29 cellular contexts compared by ENCODE assay signal in the genomic region with DNA sequence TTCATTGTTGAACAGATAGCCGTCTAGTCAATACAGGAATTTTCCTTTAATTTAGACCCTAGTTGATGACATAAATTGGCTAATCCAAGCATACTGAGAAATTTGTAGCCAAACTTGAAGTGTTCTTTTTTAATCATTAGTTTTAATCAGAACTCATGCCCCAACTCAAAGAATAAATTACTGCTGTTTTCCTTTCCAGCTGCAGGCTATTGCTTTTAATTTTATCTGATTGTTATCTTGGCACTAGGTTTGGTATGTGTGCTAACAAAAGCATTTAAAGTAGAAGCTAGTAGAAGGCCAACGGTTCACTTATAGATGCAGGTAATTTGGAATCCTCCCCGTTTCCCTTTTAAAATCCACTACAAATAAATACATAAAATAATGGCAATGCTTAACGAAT.
"Had no signal": no experiment of that assay in that cellular context is flagged by ENCODE, and none has a peak within 500 bp of the region (broad histone marks: within the 10 kb centered on the region; RNA-seq: fewer than 3 reads in every experiment).

No MANE protein-coding gene starts in this region.

- H3K4me3 Mint-ChIP-seq: stimulated activated effector memory CD8-positive, alpha-beta T cell treated with anti-CD3 and anti-CD28 coated beads, Interleukin-12 subunit alpha, Interleukin-12 subunit beta, amount 100 ng/mL, for 72 hours; stimulated activated memory B cell treated with anti-CD40 and anti-IgM and Interleukin-4, amounts not matched to agents 10 μg/mL and 1 μg/mL and 100 μg/mL, for 72 hours; stimulated activated naive B cell treated with anti-CD40 and anti-IgM and Interleukin-4, amounts not matched to agents 10 μg/mL and 1 μg/mL and 100 μg/mL, for 72 hours; stimulated activated naive CD8-positive, alpha-beta T cell treated with anti-CD3 and anti-CD28 coated beads, Interleukin-15, amount 100 ng/mL, for 72 hours; stimulated activated naive CD8-positive, alpha-beta T cell treated with anti-CD3 and anti-CD28 coated beads, Interleukin-15, Interleukin-2, amounts not matched to agents 100 ng/mL and 50 ng/mL, for 24 hours; type B pancreatic cell had no signal

- H3K9me3 ChIP-seq: stomach, suprapubic skin, testis, thoracic aorta, thyroid gland, tibial artery, tibial nerve, transverse colon, upper lobe of left lung, upper lobe of right lung, uterus, vagina had no signal

- H3K36me3 Mint-ChIP-seq: stimulated activated effector memory CD8-positive, alpha-beta T cell treated with anti-CD3 and anti-CD28 coated beads, Interleukin-12 subunit alpha, Interleukin-12 subunit beta, amount 100 ng/mL, for 72 hours; stimulated activated memory B cell treated with anti-CD40 and anti-IgM and Interleukin-4, amounts not matched to agents 10 μg/mL and 1 μg/mL and 100 μg/mL, for 72 hours; stimulated activated naive B cell treated with anti-CD40 and anti-IgM and Interleukin-4, amounts not matched to agents 10 μg/mL and 1 μg/mL and 100 μg/mL, for 72 hours; type B pancreatic cell had no signal

- ATAC-seq: stimulated activated effector memory CD8-positive, alpha-beta T cell treated with anti-CD3 and anti-CD28 coated beads, Interleukin-12 subunit alpha, Interleukin-12 subunit beta, amount 100 ng/mL, for 72 hours; stimulated activated memory B cell treated with anti-CD40 and anti-IgM and Interleukin-4, amounts not matched to agents 10 μg/mL and 1 μg/mL and 100 μg/mL, for 72 hours; stimulated activated naive B cell treated with anti-CD40 and anti-IgM and Interleukin-4, amounts not matched to agents 10 μg/mL and 1 μg/mL and 100 μg/mL, for 72 hours; stimulated activated naive CD8-positive, alpha-beta T cell treated with anti-CD3 and anti-CD28 coated beads, Interleukin-15, amount 100 ng/mL, for 72 hours; stimulated activated naive CD8-positive, alpha-beta T cell treated with anti-CD3 and anti-CD28 coated beads, Interleukin-15, Interleukin-2, amounts not matched to agents 100 U/mL and 50 U/mL, for 24 hours; upper lobe of right lung had no signal

- H3K9me3 Mint-ChIP-seq: stimulated activated effector memory CD8-positive, alpha-beta T cell treated with anti-CD3 and anti-CD28 coated beads, Interleukin-12 subunit alpha, Interleukin-12 subunit beta, amount 100 ng/mL, for 72 hours; stimulated activated memory B cell treated with anti-CD40 and anti-IgM and Interleukin-4, amounts not matched to agents 10 μg/mL and 1 μg/mL and 100 μg/mL, for 72 hours; stimulated activated naive CD8-positive, alpha-beta T cell treated with anti-CD3 and anti-CD28 coated beads, Interleukin-15, amount 100 ng/mL, for 72 hours; stimulated activated naive CD8-positive, alpha-beta T cell treated with anti-CD3 and anti-CD28 coated beads, Interleukin-15, Interleukin-2, amounts not matched to agents 100 ng/mL and 50 ng/mL, for 24 hours; type B pancreatic cell had no signal

- H3K27ac Mint-ChIP-seq: stimulated activated effector memory CD8-positive, alpha-beta T cell treated with anti-CD3 and anti-CD28 coated beads, Interleukin-12 subunit alpha, Interleukin-12 subunit beta, amount 100 ng/mL, for 72 hours; stimulated activated memory B cell treated with anti-CD40 and anti-IgM and Interleukin-4, amounts not matched to agents 10 μg/mL and 1 μg/mL and 100 μg/mL, for 72 hours; stimulated activated naive B cell treated with anti-CD40 and anti-IgM and Interleukin-4, amounts not matched to agents 10 μg/mL and 1 μg/mL and 100 μg/mL, for 72 hours; stimulated activated naive CD8-positive, alpha-beta T cell treated with anti-CD3 and anti-CD28 coated beads, Interleukin-15, amount 100 ng/mL, for 72 hours; stimulated activated naive CD8-positive, alpha-beta T cell treated with anti-CD3 and anti-CD28 coated beads, Interleukin-15, Interleukin-2, amounts not matched to agents 100 ng/mL and 50 ng/mL, for 24 hours; type B pancreatic cell had no signal

- H3K27me3 ChIP-seq: stomach, suprapubic skin, testis, thyroid gland, tibial artery, tibial nerve, transverse colon, upper lobe of left lung, upper lobe of right lung, uterus, vagina had no signal

- H3K27ac ChIP-seq: stomach, suprapubic skin, testis, thoracic aorta, thyroid gland, tibial artery, tibial nerve, transverse colon, upper lobe of left lung, upper lobe of right lung, vagina had no signal

- H3K4me3 ChIP-seq: stomach, suprapubic skin, testis, thoracic aorta, thyroid gland, tibial artery, tibial nerve, transverse colon, upper lobe of left lung, upper lobe of right lung, uterus, vagina had no signal

- H3K4me1 Mint-ChIP-seq: stimulated activated effector memory CD8-positive, alpha-beta T cell treated with anti-CD3 and anti-CD28 coated beads, Interleukin-12 subunit alpha, Interleukin-12 subunit beta, amount 100 ng/mL, for 72 hours; stimulated activated naive CD8-positive, alpha-beta T cell treated with anti-CD3 and anti-CD28 coated beads, Interleukin-15, amount 100 ng/mL, for 72 hours had no signal

- DNase-seq: stimulated activated CD4-positive, alpha-beta T cell treated with anti-CD3 and anti-CD28 coated beads, Interleukin-2, amount 100 ng/mL, for 48 hours; stimulated activated CD4-positive, alpha-beta T cell treated with anti-CD3 and anti-CD28 coated beads, Interleukin-4, amount 100 ng/mL, for 1 hour; stimulated activated CD4-positive, alpha-beta T cell treated with anti-CD3 and anti-CD28 coated beads, Interleukin-4, amount 100 ng/mL, for 24 hours; stimulated activated CD4-positive, alpha-beta T cell treated with anti-CD3 and anti-CD28 coated beads, Interleukin-4, amount 100 ng/mL, for 4 hours; stimulated activated CD8-positive, alpha-beta memory T cell treated with anti-CD3 and anti-CD28 coated beads, Interleukin-4, amount 100 ng/mL, for 48 hours; stimulated activated naive B cell treated with anti-CD40 and anti-IgM and Interleukin-4, amounts not matched to agents 10 μg/mL and 1 μg/mL and 100 μg/mL, for 72 hours; stimulated activated naive CD4-positive, alpha-beta T cell; stimulated activated naive CD4-positive, alpha-beta T cell treated with Interleukin-2 at 50 U/mL for 16 hours; stimulated activated naive CD8-positive, alpha-beta T cell treated with anti-CD3 and anti-CD28 coated beads, Interleukin-15, amount 100 ng/mL, for 72 hours; stimulated activated naive CD8-positive, alpha-beta T cell treated with anti-CD3 and anti-CD28 coated beads, Interleukin-15, Interleukin-2, amounts not matched to agents 100 U/mL and 50 U/mL, for 24 hours; stomach; substantia nigra; testis; thyroid gland; tibial artery; transverse colon; trophoblast cell; upper lobe of left lung; upper lobe of right lung; uterus had no signal

- H3K36me3 ChIP-seq: stomach, suprapubic skin, thoracic aorta, thyroid gland, tibial artery, tibial nerve, transverse colon, upper lobe of left lung, upper lobe of right lung, uterus, vagina had no signal

- H3K4me1 ChIP-seq: stomach, suprapubic skin, testis, thyroid gland, tibial artery, tibial nerve, transverse colon, upper lobe of left lung, upper lobe of right lung, uterus, vagina had no signal

- FAIRE-seq: urothelium cell line had no signal

- H3K27me3 Mint-ChIP-seq: stimulated activated memory B cell treated with anti-CD40 and anti-IgM and Interleukin-4, amounts not matched to agents 10 μg/mL and 1 μg/mL and 100 μg/mL, for 72 hours; stimulated activated naive B cell treated with anti-CD40 and anti-IgM and Interleukin-4, amounts not matched to agents 10 μg/mL and 1 μg/mL and 100 μg/mL, for 72 hours; stimulated activated naive CD8-positive, alpha-beta T cell treated with anti-CD3 and anti-CD28 coated beads, Interleukin-15, amount 100 ng/mL, for 72 hours; stimulated activated naive CD8-positive, alpha-beta T cell treated with anti-CD3 and anti-CD28 coated beads, Interleukin-15, Interleukin-2, amounts not matched to agents 100 ng/mL and 50 ng/mL, for 24 hours; type B pancreatic cell had no signal
